ENCODE assay signal across 19 cellular contexts in genomic region chr11:128819198-128819597, GRCh38. TPM values are rescaled to one million over a fixed set of nuclear protein-coding genes. Genes with fewer than 3 reads are reported as not detected.
DNase-seq lines count a peak whose midpoint lies in the region; ATAC-seq and TF ChIP-seq lines count a peak whose summit lies in the region.
"Had no signal": no experiment of that assay in that cellular context is flagged by ENCODE, and none has a peak within 500 bp of the region (broad histone marks: within the 10 kb centered on the region; RNA-seq: fewer than 3 reads in every experiment).

No MANE protein-coding gene starts in this region.

- no peak for DNase-seq in T-helper 2 cell treated with Interferon-gamma antibody and Interleukin-4, amounts not matched to agents 5 μg/mL and 100 μg/mL, for 36 hours (ENCODE audit: low spot score)
- no peak for DNase-seq in T-helper 2 cell
- no peak for DNase-seq in GM23338 (ENCODE audit: low spot score)
- DNase-seq in endothelial cell (ENCODE audit: low spot score), result no peak
- peak; percentile 67 for DNase-seq in spleen
- no peak for DNase-seq in Kasumi-1 (lab: John Stamatoyannopoulos, UW)
- no peak for DNase-seq in NCI-H510A (lab: John Stamatoyannopoulos, UW)
- DNase-seq: AML-193; CD4-positive, alpha-beta T cell; COR-L47; DMS153; DMS79 treated with DMSO at 0.1 percent for 48 hours; EL; IMR-90 had no signal

- H3K4me2 ChIP-seq in GM23338, result no peak overlapping the region
- H3K4me2 ChIP-seq: BLaER1 treated with 17β-estradiol and CSF1 and Interleukin-3, amounts not matched to agents 10 nM and 100 nM had no signal

- no peaks in the 10 kb centered on the region for H4K20me1 ChIP-seq in GM23338 (replicated peaks; ENCODE audit: insufficient read depth)

- no peaks in the 10 kb centered on the region for H3K9me3 Mint-ChIP-seq in T-helper 2 cell treated with Interferon-gamma antibody and Interleukin-4, amounts not matched to agents 5 μg/mL and 100 μg/mL, for 36 hours
- H3K9me3 Mint-ChIP-seq in GM23338 (no peaks in the 10 kb centered on the region), endothelial cell (ENCODE audit: unreplicated experiment) (no peaks in the 10 kb centered on the region)
- H3K9me3 Mint-ChIP-seq: CD4-positive, alpha-beta T cell had no signal

- peak overlapping the region; percentile 63 for H2AFZ ChIP-seq in GM23338

- WGBS in spleen, 5 donors, result 84 to 97% (median 95%) methylated on average over 8 of the region's 8 CpGs

- H3K27ac ChIP-seq in GM23338 (ENCODE audit: low read depth) (no peak overlapping the region), spleen (no peak overlapping the region)
- H3K27ac ChIP-seq: 22Rv1; BLaER1 treated with 17β-estradiol and CSF1 and Interleukin-3, amounts not matched to agents 10 nM and 100 nM had no signal

- no peaks in the 10 kb centered on the region for H3K4me1 Mint-ChIP-seq in T-helper 2 cell treated with Interferon-gamma antibody and Interleukin-4, amounts not matched to agents 5 μg/mL and 100 μg/mL, for 36 hours (ENCODE audit: low read depth)
- H3K4me1 Mint-ChIP-seq in GM23338 (peaks cover 40% of the 10 kb centered on the region), endothelial cell (ENCODE audit: unreplicated experiment) (peaks cover 20% of the 10 kb centered on the region)

- no peak for TF ChIP-seq CTCF in GM23338 (conservative IDR thresholded peaks at IDR 0.05; ENCODE audit: low read depth in 2 of 2)
- TF ChIP-seq CTCF in endothelial cell (IDR thresholded peaks at IDR 0.05; ENCODE audit: unreplicated experiment), result no peak
- TF ChIP-seq CTCF in spleen (IDR thresholded peaks at IDR 0.05 in 8 of 11, conservative IDR thresholded peaks at IDR 0.05 in 3 of 11), result no peak

- peak overlapping the region; percentile 3 for H3K27ac Mint-ChIP-seq in T-helper 2 cell treated with Interferon-gamma antibody and Interleukin-4, amounts not matched to agents 5 μg/mL and 100 μg/mL, for 36 hours
- H3K27ac Mint-ChIP-seq in GM23338 (no peak overlapping the region), endothelial cell (ENCODE audit: unreplicated experiment) (peak overlapping the region; percentile 22)
- H3K27ac Mint-ChIP-seq: CD4-positive, alpha-beta T cell had no signal

- H3K4me1 ChIP-seq in GM23338 (ENCODE audit: insufficient read depth), result peaks cover 18% of the 10 kb centered on the region; the same call in 1 of the 2 replicates
- H3K4me1 ChIP-seq in spleen, result peaks cover 0 to 22% (median 0%) of the 10 kb centered on the region in 6 donors

- no peak for TF ChIP-seq POLR2A in spleen (IDR thresholded peaks at IDR 0.05)

- ATAC-seq in GM23338, result no peak
- no peak for ATAC-seq in HG03342 (IDR thresholded peaks at IDR 0.05; ENCODE audit: unreplicated experiment)
- ATAC-seq: HCT116 had no signal

- no peak overlapping the region for H3K4me3 ChIP-seq in GM23338
- no peak overlapping the region for H3K4me3 ChIP-seq in spleen
- H3K4me3 ChIP-seq: BLaER1 treated with 17β-estradiol and CSF1 and Interleukin-3, amounts not matched to agents 10 nM and 100 nM had no signal

- no peaks in the 10 kb centered on the region for H3K27me3 Mint-ChIP-seq in T-helper 2 cell treated with Interferon-gamma antibody and Interleukin-4, amounts not matched to agents 5 μg/mL and 100 μg/mL, for 36 hours (ENCODE audit: low read depth)
- H3K27me3 Mint-ChIP-seq in GM23338 (ENCODE audit: insufficient read depth, low read depth, poor library complexity) (peaks cover 4% of the 10 kb centered on the region), endothelial cell (ENCODE audit: unreplicated experiment) (peaks cover 3% of the 10 kb centered on the region)
- H3K27me3 Mint-ChIP-seq: CD4-positive, alpha-beta T cell had no signal

- H3K36me3 ChIP-seq in GM23338 (ENCODE audit: insufficient read depth) (no peaks in the 10 kb centered on the region), spleen (peaks cover 0 to 80% (median 17%) of the 10 kb centered on the region in 6 donors)

- H3K79me2 ChIP-seq in GM23338 (replicated peaks; ENCODE audit: insufficient read depth), result no peaks in the 10 kb centered on the region

- H3K9me3 ChIP-seq in spleen, result no peaks in the 10 kb centered on the region
- H3K9me3 ChIP-seq: BLaER1 treated with 17β-estradiol and CSF1 and Interleukin-3, amounts not matched to agents 10 nM and 100 nM had no signal

- H3K9me2 ChIP-seq in GM23338 (ENCODE audit: insufficient read depth), result no peaks in the 10 kb centered on the region

- intact Hi-C loops in spleen (cut with DNase I; ENCODE audit: low total_unique reads), result no loop called here

- H3K27me3 ChIP-seq in GM23338 (ENCODE audit: insufficient read depth), result peaks cover 15% of the 10 kb centered on the region
- H3K27me3 ChIP-seq in spleen (replicated peaks in 1 of 7), result peaks cover 0 to 4% (median 0%) of the 10 kb centered on the region in 7 donors
- H3K27me3 ChIP-seq: BLaER1 treated with 17β-estradiol and CSF1 and Interleukin-3, amounts not matched to agents 10 nM and 100 nM had no signal

- H3K36me3 Mint-ChIP-seq in T-helper 2 cell treated with Interferon-gamma antibody and Interleukin-4, amounts not matched to agents 5 μg/mL and 100 μg/mL, for 36 hours (ENCODE audit: low read depth), result peaks cover 18% of the 10 kb centered on the region
- no peaks in the 10 kb centered on the region for H3K36me3 Mint-ChIP-seq in GM23338 (ENCODE audit: low read depth)
- no peaks in the 10 kb centered on the region for H3K36me3 Mint-ChIP-seq in endothelial cell (ENCODE audit: low read depth, unreplicated experiment)

- no peak overlapping the region for H3K4me3 Mint-ChIP-seq in T-helper 2 cell treated with Interferon-gamma antibody and Interleukin-4, amounts not matched to agents 5 μg/mL and 100 μg/mL, for 36 hours
- H3K4me3 Mint-ChIP-seq in GM23338, result no peak overlapping the region
- H3K4me3 Mint-ChIP-seq in endothelial cell (ENCODE audit: unreplicated experiment), result no peak overlapping the region
- H3K4me3 Mint-ChIP-seq: CD4-positive, alpha-beta T cell had no signal

- H3F3A ChIP-seq in GM23338 (replicated peaks; ENCODE audit: low read depth), result no peaks in the 10 kb centered on the region

TF ChIP-seq in GM23338, 12 proteins besides CTCF, POLR2A, EP300 and RAD21:
- TF ChIP-seq, protein P1, sequence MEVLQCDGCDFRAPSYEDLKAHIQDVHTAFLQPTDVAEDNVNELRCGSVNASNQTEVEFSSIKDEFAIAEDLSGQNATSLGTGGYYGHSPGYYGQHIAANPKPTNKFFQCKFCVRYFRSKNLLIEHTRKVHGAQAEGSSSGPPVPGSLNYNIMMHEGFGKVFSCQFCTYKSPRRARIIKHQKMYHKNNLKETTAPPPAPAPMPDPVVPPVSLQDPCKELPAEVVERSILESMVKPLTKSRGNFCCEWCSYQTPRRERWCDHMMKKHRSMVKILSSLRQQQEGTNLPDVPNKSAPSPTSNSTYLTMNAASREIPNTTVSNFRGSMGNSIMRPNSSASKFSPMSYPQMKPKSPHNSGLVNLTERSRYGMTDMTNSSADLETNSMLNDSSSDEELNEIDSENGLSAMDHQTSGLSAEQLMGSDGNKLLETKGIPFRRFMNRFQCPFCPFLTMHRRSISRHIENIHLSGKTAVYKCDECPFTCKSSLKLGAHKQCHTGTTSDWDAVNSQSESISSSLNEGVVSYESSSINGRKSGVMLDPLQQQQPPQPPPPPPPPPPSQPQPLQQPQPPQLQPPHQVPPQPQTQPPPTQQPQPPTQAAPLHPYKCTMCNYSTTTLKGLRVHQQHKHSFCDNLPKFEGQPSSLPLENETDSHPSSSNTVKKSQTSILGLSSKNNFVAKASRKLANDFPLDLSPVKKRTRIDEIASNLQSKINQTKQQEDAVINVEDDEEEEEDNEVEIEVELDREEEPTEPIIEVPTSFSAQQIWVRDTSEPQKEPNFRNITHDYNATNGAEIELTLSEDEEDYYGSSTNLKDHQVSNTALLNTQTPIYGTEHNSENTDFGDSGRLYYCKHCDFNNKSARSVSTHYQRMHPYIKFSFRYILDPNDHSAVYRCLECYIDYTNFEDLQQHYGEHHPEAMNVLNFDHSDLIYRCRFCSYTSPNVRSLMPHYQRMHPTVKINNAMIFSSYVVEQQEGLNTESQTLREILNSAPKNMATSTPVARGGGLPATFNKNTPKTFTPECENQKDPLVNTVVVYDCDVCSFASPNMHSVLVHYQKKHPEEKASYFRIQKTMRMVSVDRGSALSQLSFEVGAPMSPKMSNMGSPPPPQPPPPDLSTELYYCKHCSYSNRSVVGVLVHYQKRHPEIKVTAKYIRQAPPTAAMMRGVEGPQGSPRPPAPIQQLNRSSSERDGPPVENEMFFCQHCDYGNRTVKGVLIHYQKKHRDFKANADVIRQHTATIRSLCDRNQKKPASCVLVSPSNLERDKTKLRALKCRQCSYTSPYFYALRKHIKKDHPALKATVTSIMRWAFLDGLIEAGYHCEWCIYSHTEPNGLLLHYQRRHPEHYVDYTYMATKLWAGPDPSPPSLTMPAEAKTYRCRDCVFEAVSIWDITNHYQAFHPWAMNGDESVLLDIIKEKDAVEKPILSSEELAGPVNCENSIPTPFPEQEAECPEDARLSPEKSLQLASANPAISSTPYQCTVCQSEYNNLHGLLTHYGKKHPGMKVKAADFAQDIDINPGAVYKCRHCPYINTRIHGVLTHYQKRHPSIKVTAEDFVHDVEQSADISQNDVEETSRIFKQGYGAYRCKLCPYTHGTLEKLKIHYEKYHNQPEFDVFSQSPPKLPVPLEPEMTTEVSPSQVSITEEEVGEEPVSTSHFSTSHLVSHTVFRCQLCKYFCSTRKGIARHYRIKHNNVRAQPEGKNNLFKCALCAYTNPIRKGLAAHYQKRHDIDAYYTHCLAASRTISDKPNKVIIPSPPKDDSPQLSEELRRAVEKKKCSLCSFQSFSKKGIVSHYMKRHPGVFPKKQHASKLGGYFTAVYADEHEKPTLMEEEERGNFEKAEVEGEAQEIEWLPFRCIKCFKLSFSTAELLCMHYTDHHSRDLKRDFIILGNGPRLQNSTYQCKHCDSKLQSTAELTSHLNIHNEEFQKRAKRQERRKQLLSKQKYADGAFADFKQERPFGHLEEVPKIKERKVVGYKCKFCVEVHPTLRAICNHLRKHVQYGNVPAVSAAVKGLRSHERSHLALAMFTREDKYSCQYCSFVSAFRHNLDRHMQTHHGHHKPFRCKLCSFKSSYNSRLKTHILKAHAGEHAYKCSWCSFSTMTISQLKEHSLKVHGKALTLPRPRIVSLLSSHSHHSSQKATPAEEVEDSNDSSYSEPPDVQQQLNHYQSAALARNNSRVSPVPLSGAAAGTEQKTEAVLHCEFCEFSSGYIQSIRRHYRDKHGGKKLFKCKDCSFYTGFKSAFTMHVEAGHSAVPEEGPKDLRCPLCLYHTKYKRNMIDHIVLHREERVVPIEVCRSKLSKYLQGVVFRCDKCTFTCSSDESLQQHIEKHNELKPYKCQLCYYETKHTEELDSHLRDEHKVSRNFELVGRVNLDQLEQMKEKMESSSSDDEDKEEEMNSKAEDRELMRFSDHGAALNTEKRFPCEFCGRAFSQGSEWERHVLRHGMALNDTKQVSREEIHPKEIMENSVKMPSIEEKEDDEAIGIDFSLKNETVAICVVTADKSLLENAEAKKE (CRISPR knock-in tag; IDR thresholded peaks at IDR 0.05), result no peak
TF ChIP-seq in GM23338: peak in this region for 0.

RNA-seq across cellular contexts. Expression of gene KCNJ1, which starts 47.9 kb away (rescaled TPM):
- total RNA-seq in GM23338 (2014; rRNA removed; shearing (Covaris generic)), result not detected in 2 replicates
- polyA plus RNA-seq in GM23338 (2016; fragmentation: Nextera tagmentation; extraction: Ambion mirVana), result 0.16 and 0.42 TPM in 2 replicates
- not detected for total RNA-seq in endothelial cell (ENCODE audit: unreplicated experiment)
- not detected for total RNA-seq in spleen
- under 1 TPM; 0.02 to 0.09 (median 0.03) TPM for polyA plus RNA-seq in spleen
- total RNA-seq: HT-29, IMR-90 had no signal
- polyA plus RNA-seq: IMR-90 had no signal
